In the genomic region with DNA sequence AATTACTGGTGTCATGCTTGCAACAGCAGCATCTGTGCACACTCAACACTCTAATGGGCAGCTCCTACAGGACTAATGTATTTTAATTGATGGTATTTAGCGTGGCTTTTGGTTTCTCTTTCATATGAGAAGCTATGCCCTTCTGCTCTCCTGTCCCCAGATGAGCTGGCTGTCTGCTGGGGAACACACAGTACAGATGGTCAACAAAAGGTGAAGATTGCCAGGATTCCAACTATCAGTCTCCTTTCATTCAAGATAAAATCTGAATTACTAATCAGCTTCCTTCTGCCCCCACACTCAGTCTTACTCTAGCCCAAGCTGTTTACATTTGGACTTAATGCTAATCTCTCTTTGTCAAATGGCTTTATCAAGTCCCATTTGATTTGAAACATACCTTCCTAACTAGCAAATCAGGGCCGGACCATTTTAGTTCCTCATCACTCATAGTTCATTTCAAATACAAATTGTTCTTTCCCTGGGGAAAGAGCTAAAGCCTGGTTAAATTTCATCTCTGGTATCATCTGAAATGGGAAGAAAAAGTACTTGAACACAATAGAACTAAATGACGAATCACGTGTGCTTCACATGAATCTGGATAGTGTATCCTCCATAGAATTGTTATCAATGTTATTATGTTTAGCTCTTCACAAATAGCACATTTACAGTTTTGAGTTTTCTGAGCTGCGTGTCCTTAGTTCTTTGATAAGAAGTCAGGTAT, we compare ENCODE assay signal across 14 cellular contexts.
A peak's percentile ranks its signal among the peaks of the same experiment; 100 is the strongest.
DNase-seq lines count a peak whose midpoint lies in the region; ATAC-seq, FAIRE-seq and TF ChIP-seq lines count a peak whose summit lies in the region.
"Had no signal": no experiment of that assay in that cellular context is flagged by ENCODE, and none has a peak within 500 bp of the region (broad histone marks: within the 10 kb centered on the region; RNA-seq: fewer than 3 reads in every experiment).

No MANE protein-coding gene starts in this region.

- no peaks in the 10 kb centered on the region for H3K27me3 ChIP-seq in neural progenitor cell
- H3K27me3 ChIP-seq: BLaER1, esophagus squamous epithelium had no signal

- H3K27ac Mint-ChIP-seq in neural progenitor cell: peak overlapping the region; percentile 76
- H3K27ac Mint-ChIP-seq: activated T-helper 2 cell treated with anti-CD3 and anti-CD28 coated beads, Interferon-gamma antibody, Interleukin-2, Interleukin-4, amounts not matched to agents 10 μg/mL and 5 μg/mL and 100 μg/mL, durations not matched to agents 14 hours and 24 hours and 36 hours had no signal

- peak overlapping the region; percentile 54 for H3K4me2 ChIP-seq in neural progenitor cell
- H3K4me2 ChIP-seq: BLaER1 had no signal

- TF ChIP-seq CTCF in neural progenitor cell (IDR thresholded peaks at IDR 0.05): no peak

- H3K4me3 ChIP-seq in neural progenitor cell: no peak overlapping the region
- H3K4me3 ChIP-seq: BLaER1, esophagus squamous epithelium had no signal

- DNase-seq in NCI-H1417 treated with DMSO at 0.1 percent for 48 hours (lab: John Stamatoyannopoulos, UW) (peak; percentile 66), OCI-M1 (lab: John Stamatoyannopoulos, UW) (peak; percentile 41), neural progenitor cell (ENCODE audit: low spot score) (peak; percentile 46), urothelium cell line (ENCODE audit: low spot score) (no peak), C1 segment of cervical spinal cord (lab: John Stamatoyannopoulos, UW) (no peak), NCI-H1048 (lab: John Stamatoyannopoulos, UW) (no peak)
- DNase-seq: esophagus squamous epithelium, NCI-H146 had no signal

- peaks cover 44% of the 10 kb centered on the region for H3K4me1 ChIP-seq in neural progenitor cell
- H3K4me1 ChIP-seq: esophagus squamous epithelium had no signal

- H3K27me3 Mint-ChIP-seq in neural progenitor cell (ENCODE audit: insufficient read depth, low read depth): no peaks in the 10 kb centered on the region

- no peaks in the 10 kb centered on the region for H3K36me3 Mint-ChIP-seq in neural progenitor cell

- no peaks in the 10 kb centered on the region for H3K79me2 ChIP-seq in neural progenitor cell (ENCODE audit: low read depth)

- H2AFZ ChIP-seq in neural progenitor cell (replicated peaks): no peak overlapping the region

- peaks cover 39% of the 10 kb centered on the region for H3K4me1 Mint-ChIP-seq in neural progenitor cell

- no peak overlapping the region for H3K9ac ChIP-seq in neural progenitor cell
- H3K9ac ChIP-seq: BLaER1 had no signal

- FAIRE-seq in urothelium cell line (lab: Jason Lieb, UNC): no peak
- FAIRE-seq: HepG2 had no signal

- H3F3A ChIP-seq in neural progenitor cell (ENCODE audit: low read depth): peaks cover 25% of the 10 kb centered on the region

- H3K9me3 Mint-ChIP-seq in neural progenitor cell: peaks cover 6% of the 10 kb centered on the region

- ATAC-seq in GM19463 (IDR thresholded peaks at IDR 0.05; ENCODE audit: unreplicated experiment) (peak; percentile 76), GM21717 (IDR thresholded peaks at IDR 0.05; ENCODE audit: unreplicated experiment) (no peak)
- ATAC-seq: HepG2 had no signal

- peak overlapping the region; percentile 53 for H3K27ac ChIP-seq in neural progenitor cell
- H3K27ac ChIP-seq: BLaER1, esophagus squamous epithelium, VCaP had no signal

- H3K36me3 ChIP-seq in neural progenitor cell: no peaks in the 10 kb centered on the region
- H3K36me3 ChIP-seq: BLaER1, esophagus squamous epithelium had no signal

- peak overlapping the region; percentile 30 for H3K4me3 Mint-ChIP-seq in neural progenitor cell

- no peaks in the 10 kb centered on the region for H3K9me3 ChIP-seq in neural progenitor cell (ENCODE audit: low read depth)
- H3K9me3 ChIP-seq: BLaER1, esophagus squamous epithelium had no signal

- no peaks in the 10 kb centered on the region for H4K20me1 ChIP-seq in neural progenitor cell (ENCODE audit: low read depth)
- H4K20me1 ChIP-seq: BLaER1 had no signal

Comparison
In these comparisons a context has a peak if more than half of its experiments do, and no peak if none do; other contexts are left out.
1. DNase-seq: peak in NCI-H1417 treated with DMSO at 0.1 percent for 48 hours (single experiment), OCI-M1 (single experiment) and neural progenitor cell (single experiment); none in urothelium cell line (single experiment), C1 segment of cervical spinal cord (0 of 14) and NCI-H1048 (single experiment).